In genomic region chr5:1380011-1380817, GRCh38 we compare ENCODE assay signal across 9 cellular contexts. TPM values are rescaled to one million over a fixed set of nuclear protein-coding genes. Genes with fewer than 3 reads are reported as not detected.
DNase-seq lines count a peak whose midpoint lies in the region; ATAC-seq, FAIRE-seq and TF ChIP-seq lines count a peak whose summit lies in the region.
"Had no signal": no experiment of that assay in that cellular context is flagged by ENCODE, and none has a peak within 500 bp of the region (broad histone marks: within the 10 kb centered on the region; RNA-seq: fewer than 3 reads in every experiment).

No MANE protein-coding gene starts in this region.

- intact Hi-C loops in ascending aorta (cut with DNase I): no loop called here
- intact Hi-C loops in kidney (cut with DNase I): no loop called here

- no peaks in the 10 kb centered on the region for H3K27me3 ChIP-seq in ascending aorta

- no peaks in the 10 kb centered on the region for H3K27me3 Mint-ChIP-seq in T-helper 1 cell treated with Interleukin-12 subunit alpha and Interleukin-12 subunit beta and Interleukin-4 antibody, amounts not matched to agents 30 μg/mL and 1 μg/mL, for 36 hours (ENCODE audit: low read depth)

- H3K36me3 ChIP-seq in ascending aorta (no peaks in the 10 kb centered on the region), kidney (ENCODE audit: control insufficient read depth in 1 of 2, insufficient read depth in 2 of 2, low read length in 2 of 2) (no peaks in the 10 kb centered on the region)

- FAIRE-seq in kidney (lab: Jason Lieb, UNC): no peak

- peaks cover 11% of the 10 kb centered on the region for H3K4me1 Mint-ChIP-seq in T-helper 1 cell treated with Interleukin-12 subunit alpha and Interleukin-12 subunit beta and Interleukin-4 antibody, amounts not matched to agents 30 μg/mL and 1 μg/mL, for 36 hours (ENCODE audit: low read depth)

- H3K9me3 ChIP-seq in ascending aorta (no peaks in the 10 kb centered on the region), kidney (ENCODE audit: control insufficient read depth in 1 of 2, low read length in 2 of 2) (no peaks in the 10 kb centered on the region)

- no peak overlapping the region for H3K9ac ChIP-seq in kidney (ENCODE audit: low read length in 2 of 2)

- peak overlapping the region; percentile 75 for H3K4me3 Mint-ChIP-seq in T-helper 1 cell treated with Interleukin-12 subunit alpha and Interleukin-12 subunit beta and Interleukin-4 antibody, amounts not matched to agents 30 μg/mL and 1 μg/mL, for 36 hours
- H3K4me3 Mint-ChIP-seq: dendritic cell treated with granulocyte-macrophage colony-stimulating factor and Interleukin-4, amounts not matched to agents 40 ng/mL and 50 ng/mL, for 4 days had no signal

- peak; percentile 76 for ATAC-seq in GM18858 (IDR thresholded peaks at IDR 0.05; ENCODE audit: unreplicated experiment)
- peak; percentile 47 for ATAC-seq in HG03039 (IDR thresholded peaks at IDR 0.05; ENCODE audit: unreplicated experiment)

- H3K4me3 ChIP-seq in ascending aorta: peak overlapping the region; percentile 16 to 38
- H3K4me3 ChIP-seq in kidney (ENCODE audit: low read length in 2 of 2): no peak overlapping the region

- H3K4me1 ChIP-seq in ascending aorta: no peaks in the 10 kb centered on the region
- peaks cover 0 to 1% of the 10 kb centered on the region in 2 donors for H3K4me1 ChIP-seq in kidney (ENCODE audit: control insufficient read depth in 1 of 2, insufficient read depth in 1 of 2, low read depth in 1 of 2, low read length in 2 of 2)

- H3K36me3 Mint-ChIP-seq in T-helper 1 cell treated with Interleukin-12 subunit alpha and Interleukin-12 subunit beta and Interleukin-4 antibody, amounts not matched to agents 30 μg/mL and 1 μg/mL, for 36 hours (ENCODE audit: low read depth): no peaks in the 10 kb centered on the region

- H3K27ac ChIP-seq in ascending aorta (no peak overlapping the region), kidney (ENCODE audit: low read depth in 2 of 2, low read length in 2 of 2) (no peak overlapping the region)

- H3K27ac Mint-ChIP-seq in T-helper 1 cell treated with Interleukin-12 subunit alpha and Interleukin-12 subunit beta and Interleukin-4 antibody, amounts not matched to agents 30 μg/mL and 1 μg/mL, for 36 hours: peak overlapping the region; percentile 67
- H3K27ac Mint-ChIP-seq: dendritic cell treated with granulocyte-macrophage colony-stimulating factor and Interleukin-4, amounts not matched to agents 40 ng/mL and 50 ng/mL, for 4 days had no signal

- H3K9me3 Mint-ChIP-seq in T-helper 1 cell treated with Interleukin-12 subunit alpha and Interleukin-12 subunit beta and Interleukin-4 antibody, amounts not matched to agents 30 μg/mL and 1 μg/mL, for 36 hours: no peaks in the 10 kb centered on the region
- H3K9me3 Mint-ChIP-seq: dendritic cell treated with granulocyte-macrophage colony-stimulating factor and Interleukin-4, amounts not matched to agents 40 ng/mL and 50 ng/mL, for 4 days had no signal

- no peak for DNase-seq in ascending aorta (ENCODE audit: low spot score in 2 of 2)
- DNase-seq in kidney: peak; percentile 79
- peak; percentile 33 for DNase-seq in stimulated activated CD8-positive, alpha-beta memory T cell treated with anti-CD3 and anti-CD28 coated beads, Interleukin-12 subunit alpha, Interleukin-12 subunit beta, amount 100 ng/mL, for 1 hour (ENCODE audit: low read depth)
- no peak for DNase-seq in SIG-M5 (lab: John Stamatoyannopoulos, UW)
- no peak for DNase-seq in COR-L47 (lab: John Stamatoyannopoulos, UW)

- TF ChIP-seq CTCF in ascending aorta (IDR thresholded peaks at IDR 0.05): peak; percentile 17 to 49 (median 25)
- peak; percentile 60 for TF ChIP-seq CTCF in kidney (IDR thresholded peaks at IDR 0.05; ENCODE audit: borderline replicate concordance, extremely low read depth, insufficient read depth)

RNA-seq across cellular contexts. Expression of gene CLPTM1L, which starts 35.3 kb away (rescaled TPM):
- total RNA-seq in ascending aorta (23.6 TPM), kidney (96.6 TPM)
- polyA plus RNA-seq in kidney (ENCODE audit: insufficient read depth, low read depth, low replicate concordance): 135 TPM

Comparison
In these comparisons a context has a peak if more than half of its experiments do, and no peak if none do; other contexts are left out.
1. DNase-seq: peak in kidney (single experiment) and stimulated activated CD8-positive, alpha-beta memory T cell treated with anti-CD3 and anti-CD28 coated beads, Interleukin-12 subunit alpha, Interleukin-12 subunit beta, amount 100 ng/mL, for 1 hour (single experiment); none in ascending aorta (0 of 2), SIG-M5 (single experiment) and COR-L47 (single experiment).
2. H3K4me3 ChIP-seq: peak in ascending aorta (2 of 2); none in kidney (0 of 2).